ENCODE assay signal across 6 cellular contexts in genomic region chrX:94341730-94342129, GRCh38.
DNase-seq lines count a peak whose midpoint lies in the region; ATAC-seq, FAIRE-seq and TF ChIP-seq lines count a peak whose summit lies in the region.
"Not testable (repeated sequence)": the region's sequence is repeated elsewhere in the genome, so short reads cannot be mapped to it uniquely, and the experiment has no call there.

No MANE protein-coding gene starts in this region.

- TF ChIP-seq CTCF in HFFc6 (IDR thresholded peaks at IDR 0.05); PC-3 (conservative IDR thresholded peaks at IDR 0.05; ENCODE audit: low read depth, low read length); SK-N-SH (IDR thresholded peaks at IDR 0.05); HepG2 (CRISPR knock-in tag; IDR thresholded peaks at IDR 0.05): not testable (repeated sequence)

- not testable (repeated sequence) for BruUV-seq in PC-3 (replicated peaks; lab: Mats Ljungman, UMichigan); HepG2 (replicated peaks; lab: Mats Ljungman, UMichigan)

- H3K27me3 Mint-ChIP-seq in HFFc6 (ENCODE audit: insufficient read depth) = not testable (repeated sequence)

- H3K9ac ChIP-seq in PC-3 (ENCODE audit: low read length); SK-N-SH; HepG2 (ENCODE audit: insufficient read depth, low read depth, low read length): not testable (repeated sequence)

- not testable (repeated sequence) for H3K9me3 ChIP-seq in MG63; PC-3 (ENCODE audit: low read length); SK-N-SH; HepG2 (ENCODE audit: low read length)

- ATAC-seq in PC-3 = not testable (repeated sequence)
- peak; percentile 64 for ATAC-seq in HepG2

- H3K36me3 Mint-ChIP-seq in HFFc6 (ENCODE audit: low read depth) = not testable (repeated sequence)

- TF ChIP-seq EP300 in SK-N-SH (IDR thresholded peaks at IDR 0.05; ENCODE audit: borderline replicate concordance in 1 of 2, low read depth in 1 of 2, low read length in 1 of 2); HepG2 (IDR thresholded peaks at IDR 0.05; ENCODE audit: low read depth in 2 of 2, low read length in 2 of 2); HepG2 (CRISPR knock-in tag; IDR thresholded peaks at IDR 0.05; ENCODE audit: borderline replicate concordance): not testable (repeated sequence)

- H3K4me3 ChIP-seq in MG63 (peak overlapping the region; percentile 37), PC-3 (ENCODE audit: low read length) (0 out of 2 replicates have a peak overlapping the region, but pooled peaks have one; percentile 12), SK-N-SH (ENCODE audit: low read depth in 2 of 2, low read length in 1 of 2) (peak overlapping the region; percentile 43 to 61; a peak in 3 of 4 replicates)
- H3K4me3 ChIP-seq in HepG2 (replicated peaks in 1 of 3; ENCODE audit: insufficient read depth in 1 of 3, low read depth in 2 of 3, low read length in 3 of 3) = not testable (repeated sequence)

- not testable (repeated sequence) for H3K4me1 Mint-ChIP-seq in HFFc6 (ENCODE audit: low read depth)

- in situ Hi-C loops in HepG2 (cut with HindIII; ENCODE audit: extremely low pct_ligation_motif_present, low pct_unique_long_range_greater_than_20kb) = not testable (repeated sequence)

- peak overlapping the region; percentile 84; the same call in 1 of the 2 replicates for H3K4me3 Mint-ChIP-seq in HFFc6

- not testable (repeated sequence) for H3K9me3 Mint-ChIP-seq in HFFc6

- intact Hi-C loops in PC-3 (cut with micrococcal nuclease); HepG2 (cut with micrococcal nuclease; ENCODE audit: unreplicated experiment): not testable (repeated sequence)

- TF ChIP-seq POLR2A in HepG2 (IDR thresholded peaks at IDR 0.05; ENCODE audit: insufficient read depth in 1 of 2, low read depth in 2 of 2, low read length in 2 of 2) = not testable (repeated sequence)

- TF ChIP-seq RAD21 in SK-N-SH (IDR thresholded peaks at IDR 0.05; ENCODE audit: low read length); HepG2 (CRISPR knock-in tag; IDR thresholded peaks at IDR 0.05): not testable (repeated sequence)

- CTCF ChIA-PET in PC-3 (lab: Charles Lee); SK-N-SH (lab: Yijun Ruan, JAX); HepG2 (lab: Yijun Ruan, JAX; ENCODE audit: low intra/inter-chr PET ratio, low total read pairs): not testable (repeated sequence)

- POLR2A ChIA-PET in PC-3 (lab: Charles Lee; ENCODE audit: unreplicated experiment); SK-N-SH (lab: Yijun Ruan, JAX); HepG2 (lab: Yijun Ruan, JAX): not testable (repeated sequence)

- not testable (repeated sequence) for FAIRE-seq in RCC 7860 (lab: Jason Lieb, UNC); HepG2 (lab: Jason Lieb, UNC)

- not testable (repeated sequence) for H4K20me1 ChIP-seq in PC-3 (ENCODE audit: low read length); SK-N-SH (ENCODE audit: insufficient read depth); HepG2 (ENCODE audit: insufficient read depth, low read length)

- WGBS in SK-N-SH (ENCODE audit: low lambda C conversion rate) = 10% methylated on average over 7 of the region's 7 CpGs
- 26% methylated on average over 7 of the region's 7 CpGs for WGBS in HepG2 (ENCODE audit: low lambda C conversion rate)

- not testable (repeated sequence) for H3F3A ChIP-seq in PC-3 (ENCODE audit: low read length, unreplicated experiment); SK-N-SH (replicated peaks; ENCODE audit: insufficient read depth)

- H3K4me2 ChIP-seq in PC-3 (ENCODE audit: low read length) = 0 out of 2 replicates have a peak overlapping the region, but pooled peaks have one; percentile 22
- H3K4me2 ChIP-seq in SK-N-SH = peak overlapping the region; percentile 75
- H3K4me2 ChIP-seq in HepG2 (ENCODE audit: low read depth, low read length) = not testable (repeated sequence)

- not testable (repeated sequence) for H3K9me2 ChIP-seq in PC-3 (replicated peaks; ENCODE audit: low read length); SK-N-SH

- H3K27ac ChIP-seq in PC-3 (ENCODE audit: low read length); SK-N-SH (ENCODE audit: low read depth in 2 of 2, low read length in 1 of 2); HepG2 (ENCODE audit: extremely low read length, insufficient read depth, low read length): not testable (repeated sequence)

- not testable (repeated sequence) for H3K79me2 ChIP-seq in PC-3 (ENCODE audit: low read length); SK-N-SH (ENCODE audit: insufficient read depth); HepG2 (ENCODE audit: insufficient read depth, low read length)

- H3K27ac Mint-ChIP-seq in HFFc6 = not testable (repeated sequence)

- H2AFZ ChIP-seq in PC-3 (ENCODE audit: low read length) = not testable (repeated sequence)
- H2AFZ ChIP-seq in SK-N-SH (ENCODE audit: low read depth) (peak overlapping the region; percentile 95), HepG2 (ENCODE audit: low read length) (peak overlapping the region; percentile 5)

- H3K27me3 ChIP-seq in MG63; PC-3 (ENCODE audit: low read length); SK-N-SH (ENCODE audit: insufficient read depth); HepG2 (ENCODE audit: control insufficient read depth in 1 of 2, insufficient read depth in 2 of 2, low read length in 2 of 2): not testable (repeated sequence)

- not testable (repeated sequence) for H3K36me3 ChIP-seq in MG63; PC-3 (ENCODE audit: low read depth, low read length); SK-N-SH (replicated peaks in 1 of 2; ENCODE audit: control insufficient read depth in 1 of 2, insufficient read depth in 2 of 2, low read length in 1 of 2); HepG2 (replicated peaks in 1 of 2; ENCODE audit: control insufficient read depth in 1 of 2, insufficient read depth in 2 of 2, low read length in 2 of 2)

- not testable (repeated sequence) for H3K4me1 ChIP-seq in PC-3 (ENCODE audit: insufficient read depth, low read length); SK-N-SH (ENCODE audit: control insufficient read depth in 1 of 2, insufficient read depth in 2 of 2, low read depth in 1 of 2, low read length in 1 of 2); HepG2 (ENCODE audit: insufficient read depth, low read length)

- not testable (repeated sequence) for DNase-seq in HFFc6, PC-3, SK-N-SH
- DNase-seq in MG63 = peak; percentile 47
- peak; percentile 8 for DNase-seq in RCC 7860 (ENCODE audit: low spot score)
- DNase-seq in HepG2 (ENCODE audit: low spot score) = peak; percentile 6

TF ChIP-seq in HepG2, 621 proteins besides CTCF, POLR2A, EP300 and RAD21:
- peak; percentile 65 for TF ChIP-seq NFYC (CRISPR knock-in tag; IDR thresholded peaks at IDR 0.05)
- peak; percentile 58 for TF ChIP-seq NFYB (CRISPR knock-in tag; IDR thresholded peaks at IDR 0.05)
TF ChIP-seq in HepG2: peak in this region for 2; not testable (repeated sequence) for 619.
